2 cellular contexts compared by ENCODE assay signal in genomic region chr9:35756275-35756742, GRCh38.
TF ChIP-seq lines count a peak whose summit lies in the region.

No MANE protein-coding gene starts in this region.

TF ChIP-seq in IMR-90, 13 proteins besides CTCF, POLR2A, EP300 and RAD21:
- TF ChIP-seq CEBPB (IDR thresholded peaks at IDR 0.05; ENCODE audit: low read depth, low read length) (no peak), SMC3 (IDR thresholded peaks at IDR 0.05; ENCODE audit: low read depth, low read length) (no peak)

TF ChIP-seq in K562, 482 proteins besides CTCF, POLR2A, EP300 and RAD21:
- no peak for TF ChIP-seq CBFA2T3 (IDR thresholded peaks at IDR 0.05)
- TF ChIP-seq ZEB2 (IDR thresholded peaks at IDR 0.05): no peak
- TF ChIP-seq RBM15 (IDR thresholded peaks at IDR 0.05; ENCODE audit: insufficient read depth, low read length): no peak
- TF ChIP-seq ZBTB8A (IDR thresholded peaks at IDR 0.05; ENCODE audit: partially characterized antibody): no peak
- no peak for TF ChIP-seq NCOA6 (IDR thresholded peaks at IDR 0.05)
- peak; percentile 59; the same call in 1 of the 2 replicates for TF ChIP-seq ZBTB7A (IDR thresholded peaks at IDR 0.05; ENCODE audit: borderline replicate concordance, control insufficient read depth, low read depth, low read length)
- TF ChIP-seq CTCFL (IDR thresholded peaks at IDR 0.05; ENCODE audit: borderline replicate concordance, insufficient read depth, low read depth, low read length, poor library complexity, severe bottlenecking): peak; percentile 50
